In genomic region chr9:4260661-4261060, GRCh38 we compare ENCODE assay signal across 21 cellular contexts.
"Had no signal": no experiment of that assay in that cellular context is flagged by ENCODE, and none has a peak within 500 bp of the region (broad histone marks: within the 10 kb centered on the region; RNA-seq: fewer than 3 reads in every experiment).

No MANE protein-coding gene starts in this region.

- H3K27ac Mint-ChIP-seq: natural killer cell; stimulated activated memory B cell treated with anti-CD40 and anti-IgM and Interleukin-4, amounts not matched to agents 10 μg/mL and 1 μg/mL and 100 μg/mL, for 72 hours; stimulated activated naive CD8-positive, alpha-beta T cell treated with anti-CD3 and anti-CD28 coated beads, Interleukin-15, Interleukin-2, amounts not matched to agents 100 ng/mL and 50 ng/mL, for 24 hours had no signal

- H3K4me3 ChIP-seq: dorsolateral prefrontal cortex, gastrocnemius medialis, lung, pancreas, right atrium auricular region, spleen, thoracic aorta, tibial nerve, upper lobe of left lung had no signal

- H3K27me3 Mint-ChIP-seq: stimulated activated memory B cell treated with anti-CD40 and anti-IgM and Interleukin-4, amounts not matched to agents 10 μg/mL and 1 μg/mL and 100 μg/mL, for 72 hours had no signal

- H3K36me3 Mint-ChIP-seq: natural killer cell; stimulated activated memory B cell treated with anti-CD40 and anti-IgM and Interleukin-4, amounts not matched to agents 10 μg/mL and 1 μg/mL and 100 μg/mL, for 72 hours had no signal

- H3K27ac ChIP-seq: dorsolateral prefrontal cortex, epithelial cell of prostate, gastrocnemius medialis, right atrium auricular region, spleen, thoracic aorta, tibial nerve, upper lobe of left lung had no signal

- H3K4me1 ChIP-seq: gastrocnemius medialis, right atrium auricular region, spleen, tibial nerve, upper lobe of left lung had no signal

- H3K9me3 ChIP-seq: gastrocnemius medialis, pancreas, right atrium auricular region, thoracic aorta, upper lobe of left lung had no signal

- H3K36me3 ChIP-seq: gastrocnemius medialis, pancreas, right atrium auricular region, spleen, thoracic aorta, tibial nerve, upper lobe of left lung had no signal

- H3K4me1 Mint-ChIP-seq: natural killer cell; stimulated activated memory B cell treated with anti-CD40 and anti-IgM and Interleukin-4, amounts not matched to agents 10 μg/mL and 1 μg/mL and 100 μg/mL, for 72 hours had no signal

- DNase-seq: cerebellar nuclear complex; dorsolateral prefrontal cortex; effector CD4-positive, alpha-beta T cell; foreskin fibroblast; gastrocnemius medialis; head of caudate nucleus; kidney; mesendoderm; natural killer cell; occipital lobe; pancreas; spleen; stimulated activated CD4-positive, alpha-beta T cell treated with anti-CD3 and anti-CD28 coated beads, Interleukin-4, amount 100 ng/mL, for 4 hours; upper lobe of left lung had no signal

- H3K9me3 Mint-ChIP-seq: stimulated activated memory B cell treated with anti-CD40 and anti-IgM and Interleukin-4, amounts not matched to agents 10 μg/mL and 1 μg/mL and 100 μg/mL, for 72 hours; stimulated activated naive CD8-positive, alpha-beta T cell treated with anti-CD3 and anti-CD28 coated beads, Interleukin-15, Interleukin-2, amounts not matched to agents 100 ng/mL and 50 ng/mL, for 24 hours had no signal

- H3K4me3 Mint-ChIP-seq: natural killer cell; stimulated activated memory B cell treated with anti-CD40 and anti-IgM and Interleukin-4, amounts not matched to agents 10 μg/mL and 1 μg/mL and 100 μg/mL, for 72 hours; stimulated activated naive CD8-positive, alpha-beta T cell treated with anti-CD3 and anti-CD28 coated beads, Interleukin-15, Interleukin-2, amounts not matched to agents 100 ng/mL and 50 ng/mL, for 24 hours had no signal

- H3K27me3 ChIP-seq: dorsolateral prefrontal cortex, gastrocnemius medialis, pancreas, right atrium auricular region, spleen, tibial nerve, upper lobe of left lung had no signal
